Comparison of ENCODE assay signal across 11 cellular contexts in the genomic region with DNA sequence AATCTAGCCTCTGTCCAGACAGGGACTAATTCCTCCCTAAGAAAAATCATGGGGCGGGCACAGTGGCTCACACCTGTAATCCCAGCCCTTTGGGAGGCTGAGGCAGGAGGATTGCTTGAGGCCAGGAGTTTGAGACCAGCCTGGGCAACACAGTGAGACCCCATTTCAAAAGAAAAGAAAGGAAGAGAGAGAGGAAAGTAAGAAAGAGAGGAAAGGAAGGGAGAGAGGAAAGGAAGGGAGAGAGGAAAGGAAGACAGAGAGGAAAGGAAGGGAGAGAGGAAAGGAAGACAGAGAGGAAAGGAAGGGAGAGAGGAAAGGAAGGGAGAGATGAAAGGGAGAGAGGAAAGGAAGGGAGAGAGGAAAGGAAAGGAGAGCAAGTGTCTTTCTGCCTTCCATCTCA. TPM values are rescaled to one million over a fixed set of nuclear protein-coding genes. Genes with fewer than 3 reads are reported as not detected.
"Had no signal": no experiment of that assay in that cellular context is flagged by ENCODE, and none has a peak within 500 bp of the region (broad histone marks: within the 10 kb centered on the region; RNA-seq: fewer than 3 reads in every experiment).

No MANE protein-coding gene starts in this region.

RNA-seq across cellular contexts. Expression of a gene that starts 0.9 kb away (rescaled TPM):
- total RNA-seq: colonic mucosa, endodermal cell, gastrocnemius medialis, left lung, lung microvascular endothelial cell, omental fat pad, posterior vena cava, tibial nerve, vagina had no signal
- polyA plus RNA-seq: aorta, neural cell had no signal
